21 cellular contexts compared by ENCODE assay signal in genomic region chr4:132918083-132918482, GRCh38.
DNase-seq lines count a peak whose midpoint lies in the region; ATAC-seq and TF ChIP-seq lines count a peak whose summit lies in the region.
"Had no signal": no experiment of that assay in that cellular context is flagged by ENCODE, and none has a peak within 500 bp of the region (broad histone marks: within the 10 kb centered on the region; RNA-seq: fewer than 3 reads in every experiment).

No MANE protein-coding gene starts in this region.

- H3K23ac ChIP-seq in neuronal stem cell (ENCODE audit: low read depth, low read length, poor library complexity), result no peak overlapping the region

- H2BK5ac ChIP-seq in neuronal stem cell (ENCODE audit: low read length), result no peak overlapping the region

- no peak overlapping the region for H3K18ac ChIP-seq in neuronal stem cell (ENCODE audit: low read length)

- H4K91ac ChIP-seq in neuronal stem cell (ENCODE audit: low read depth, low read length, poor library complexity), result no peak overlapping the region

- intact Hi-C loops in right cardiac atrium (cut with DNase I), result no loop called here

- peaks cover 2% of the 10 kb centered on the region for H3K27me3 Mint-ChIP-seq in GM23338 (ENCODE audit: insufficient read depth, low read depth, poor library complexity)
- H3K27me3 Mint-ChIP-seq in endodermal cell (ENCODE audit: insufficient read depth), result no peaks in the 10 kb centered on the region
- H3K27me3 Mint-ChIP-seq: CD4-positive, alpha-beta memory T cell; CD4-positive, CD25-positive, alpha-beta regulatory T cell; CD8-positive, alpha-beta memory T cell had no signal

- H4K8ac ChIP-seq in neuronal stem cell (ENCODE audit: low read depth, low read length), result no peak overlapping the region

- H3K4me2 ChIP-seq in GM23338 (no peak overlapping the region), neuronal stem cell (ENCODE audit: insufficient read depth, low read length, poor library complexity, severe bottlenecking) (no peak overlapping the region)
- H3K4me2 ChIP-seq: BLaER1 had no signal

- TF ChIP-seq CTCF in GM23338 (conservative IDR thresholded peaks at IDR 0.05; ENCODE audit: low read depth in 2 of 2), result no peak
- TF ChIP-seq CTCF in endodermal cell (conservative IDR thresholded peaks at IDR 0.05), result no peak

- H3K4me1 Mint-ChIP-seq in GM23338, result no peaks in the 10 kb centered on the region
- H3K4me1 Mint-ChIP-seq in endodermal cell, result no peaks in the 10 kb centered on the region
- H3K4me1 Mint-ChIP-seq: CD14-positive monocyte; CD4-positive, alpha-beta memory T cell; CD4-positive, CD25-positive, alpha-beta regulatory T cell; CD8-positive, alpha-beta memory T cell had no signal

- no peak overlapping the region for H2BK12ac ChIP-seq in neuronal stem cell (ENCODE audit: low read length)

- H3K4me1 ChIP-seq in GM23338 (ENCODE audit: insufficient read depth) (no peaks in the 10 kb centered on the region), endodermal cell (ENCODE audit: control insufficient read depth, insufficient read depth, low read length) (no peaks in the 10 kb centered on the region), neuronal stem cell (ENCODE audit: control insufficient read depth in 2 of 2, insufficient read depth in 1 of 2, low read depth in 1 of 2, low read length in 2 of 2) (no peaks in the 10 kb centered on the region), right cardiac atrium (ENCODE audit: control insufficient read depth, insufficient read depth, low read length) (no peaks in the 10 kb centered on the region)
- H3K4me1 ChIP-seq: BE2C, BLaER1 had no signal

- H2AFZ ChIP-seq in GM23338, result 0 out of 2 replicates have a peak overlapping the region, but pooled peaks have one; percentile 34
- H2AFZ ChIP-seq in neuronal stem cell (ENCODE audit: low read length), result peak overlapping the region; percentile 47

- H3K14ac ChIP-seq in neuronal stem cell (ENCODE audit: low read length), result no peak overlapping the region

- ATAC-seq in GM23338, result no peak
- no peak for ATAC-seq in GM21737 (IDR thresholded peaks at IDR 0.05; ENCODE audit: unreplicated experiment)
- ATAC-seq in HG03521 (IDR thresholded peaks at IDR 0.05; ENCODE audit: unreplicated experiment), result no peak
- no peak for ATAC-seq in right cardiac atrium

- H2BK15ac ChIP-seq in neuronal stem cell (ENCODE audit: low read length), result no peak overlapping the region

- H3K9me3 ChIP-seq in endodermal cell (ENCODE audit: control insufficient read depth, low read length) (no peaks in the 10 kb centered on the region), neuronal stem cell (replicated peaks in 1 of 2; ENCODE audit: control insufficient read depth in 2 of 2, insufficient read depth in 1 of 2, low read depth in 1 of 2, low read length in 2 of 2) (no peaks in the 10 kb centered on the region), right cardiac atrium (ENCODE audit: control insufficient read depth, low read length) (no peaks in the 10 kb centered on the region)
- H3K9me3 ChIP-seq: BE2C, BLaER1 had no signal

- H3K36me3 ChIP-seq in GM23338 (ENCODE audit: insufficient read depth), result no peaks in the 10 kb centered on the region
- H3K36me3 ChIP-seq in endodermal cell (ENCODE audit: control insufficient read depth, insufficient read depth, low read length), result no peaks in the 10 kb centered on the region
- no peaks in the 10 kb centered on the region for H3K36me3 ChIP-seq in neuronal stem cell (replicated peaks in 1 of 2; ENCODE audit: control insufficient read depth in 2 of 2, insufficient read depth in 2 of 2, low read length in 2 of 2)
- H3K36me3 ChIP-seq: BE2C, BLaER1 had no signal

- H3K9ac ChIP-seq in endodermal cell (ENCODE audit: extremely low read depth, low read length, poor library complexity, severe bottlenecking) (no peak overlapping the region), neuronal stem cell (ENCODE audit: low read depth, low read length, poor library complexity) (no peak overlapping the region)
- H3K9ac ChIP-seq: BLaER1 had no signal

- H2AK5ac ChIP-seq in neuronal stem cell (ENCODE audit: low read depth, low read length), result no peak overlapping the region

- no peaks in the 10 kb centered on the region for H4K20me1 ChIP-seq in GM23338 (replicated peaks; ENCODE audit: insufficient read depth)
- H4K20me1 ChIP-seq: BLaER1 had no signal

- no peaks in the 10 kb centered on the region for H3F3A ChIP-seq in GM23338 (replicated peaks; ENCODE audit: low read depth)

- H3K4ac ChIP-seq in neuronal stem cell (ENCODE audit: low read length), result no peak overlapping the region

- H3K27ac Mint-ChIP-seq in GM23338 (no peak overlapping the region), endodermal cell (peak overlapping the region; percentile 18)
- H3K27ac Mint-ChIP-seq: CD14-positive monocyte; CD4-positive, alpha-beta memory T cell; CD4-positive, CD25-positive, alpha-beta regulatory T cell; CD8-positive, alpha-beta memory T cell had no signal

- H3K9me2 ChIP-seq in GM23338 (ENCODE audit: insufficient read depth), result peaks cover 3% of the 10 kb centered on the region; the same call in 1 of the 2 replicates

- H3K4me3 ChIP-seq in GM23338, result no peak overlapping the region
- no peak overlapping the region for H3K4me3 ChIP-seq in endodermal cell (ENCODE audit: low read length)
- no peak overlapping the region for H3K4me3 ChIP-seq in neuronal stem cell (ENCODE audit: low read length in 2 of 2)
- no peak overlapping the region for H3K4me3 ChIP-seq in right cardiac atrium (ENCODE audit: low read length)
- H3K4me3 ChIP-seq: BLaER1 had no signal

- no peak overlapping the region for H3K4me3 Mint-ChIP-seq in GM23338
- H3K4me3 Mint-ChIP-seq in endodermal cell, result no peak overlapping the region
- H3K4me3 Mint-ChIP-seq: CD14-positive monocyte; CD4-positive, alpha-beta memory T cell; CD4-positive, CD25-positive, alpha-beta regulatory T cell; CD8-positive, alpha-beta memory T cell had no signal

- H3K9me3 Mint-ChIP-seq in GM23338 (no peaks in the 10 kb centered on the region), endodermal cell (no peaks in the 10 kb centered on the region)

- H3K27ac ChIP-seq in GM23338 (ENCODE audit: low read depth) (no peak overlapping the region), endodermal cell (ENCODE audit: low read depth, low read length) (no peak overlapping the region), neuronal stem cell (replicated peaks; ENCODE audit: low read length) (no peak overlapping the region), right cardiac atrium (ENCODE audit: low read length) (no peak overlapping the region)
- H3K27ac ChIP-seq: BLaER1 had no signal

- H2BK120ac ChIP-seq in neuronal stem cell (ENCODE audit: low read depth, low read length), result no peak overlapping the region

- DNase-seq in GM23338 (ENCODE audit: low spot score) (no peak), endodermal cell (no peak), neuronal stem cell (ENCODE audit: low spot score) (no peak), right cardiac atrium (no peak)
- DNase-seq: 8988T; ACHN; BE2C; C1 segment of cervical spinal cord; CD4-positive, alpha-beta memory T cell; CD4-positive, CD25-positive, alpha-beta regulatory T cell; CD8-positive, alpha-beta memory T cell; COR-L47; DMS 273 treated with DMSO at 0.1 percent for 48 hours; DMS153; DMS53; DMS79; GF-D8 had no signal

- H3K27me3 ChIP-seq in GM23338 (ENCODE audit: insufficient read depth), result no peaks in the 10 kb centered on the region
- H3K27me3 ChIP-seq in endodermal cell (ENCODE audit: control insufficient read depth, insufficient read depth, low read length, poor library complexity, severe bottlenecking), result no peaks in the 10 kb centered on the region
- H3K27me3 ChIP-seq in neuronal stem cell (ENCODE audit: control insufficient read depth in 3 of 3, insufficient read depth in 3 of 3, low read depth in 1 of 3, low read length in 3 of 3), result no peaks in the 10 kb centered on the region
- no peaks in the 10 kb centered on the region for H3K27me3 ChIP-seq in right cardiac atrium (ENCODE audit: control insufficient read depth, insufficient read depth)
- H3K27me3 ChIP-seq: BE2C, BLaER1 had no signal

- WGBS in endodermal cell (ENCODE audit: insufficient coverage in 1 of 2, insufficient read length in 1 of 2), 2 experiments, result 95 to 100% methylated on average over 1 of the region's 1 CpG
- WGBS in neuronal stem cell (ENCODE audit: extremely low coverage in 2 of 2, insufficient read length in 2 of 2, insufficient replicate concordance in 1 of 2), 2 donors, result no CpG with 5 or more reads among the region's 1 CpG
- 89% methylated on average over 1 of the region's 1 CpG for WGBS in right cardiac atrium

- H3K79me2 ChIP-seq in GM23338 (replicated peaks; ENCODE audit: insufficient read depth), result no peaks in the 10 kb centered on the region

- H3K36me3 Mint-ChIP-seq in GM23338 (ENCODE audit: low read depth) (no peaks in the 10 kb centered on the region), endodermal cell (ENCODE audit: low read depth) (no peaks in the 10 kb centered on the region)
- H3K36me3 Mint-ChIP-seq: CD14-positive monocyte; CD4-positive, alpha-beta memory T cell; CD4-positive, CD25-positive, alpha-beta regulatory T cell; CD8-positive, alpha-beta memory T cell had no signal

- no peaks in the 10 kb centered on the region for H3K79me1 ChIP-seq in neuronal stem cell (ENCODE audit: low read depth, low read length)

TF ChIP-seq in GM23338, 12 proteins besides CTCF, POLR2A, EP300 and RAD21 (continues in another document):
- TF ChIP-seq EZH2phosphoT487 (IDR thresholded peaks at IDR 0.05; ENCODE audit: unreplicated experiment) (no peak), NANOG (IDR thresholded peaks at IDR 0.05; ENCODE audit: borderline replicate concordance) (no peak), ZNF331 (CRISPR knock-in tag; IDR thresholded peaks at IDR 0.05; ENCODE audit: low read depth) (no peak)
